ENCODE assay signal across 25 cellular contexts in the genomic region with DNA sequence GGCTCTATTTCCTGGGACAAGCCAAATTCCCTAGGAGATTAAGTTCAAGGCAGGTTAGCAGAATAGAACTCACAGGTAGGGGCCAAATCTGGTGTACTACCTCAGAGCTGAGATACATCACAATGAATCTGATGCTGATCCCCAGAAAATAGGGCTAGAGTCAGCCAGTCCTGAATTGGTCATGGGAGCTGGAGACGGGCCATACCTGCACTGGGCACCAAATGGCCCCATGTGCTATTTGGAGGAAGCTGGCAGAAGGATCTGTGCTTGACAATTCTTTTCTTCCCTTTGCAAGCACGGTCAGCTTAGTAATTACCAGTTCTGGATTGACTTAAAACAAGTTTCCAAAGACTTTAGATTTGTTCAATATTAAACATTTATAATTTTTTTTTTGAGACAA.
"Had no signal": no experiment of that assay in that cellular context is flagged by ENCODE, and none has a peak within 500 bp of the region (broad histone marks: within the 10 kb centered on the region; RNA-seq: fewer than 3 reads in every experiment).

No MANE protein-coding gene starts in this region.

- H3K27me3 ChIP-seq: colonic mucosa, esophagus squamous epithelium, left lung had no signal

- H3K4me3 ChIP-seq: colonic mucosa, esophagus squamous epithelium, gastrocnemius medialis, heart right ventricle, left lung, lower lobe of right lung, mucosa of descending colon had no signal

- H3K4me1 ChIP-seq: colonic mucosa, esophagus squamous epithelium, gastrocnemius medialis, lower lobe of right lung had no signal

- H3K36me3 ChIP-seq: colonic mucosa, esophagus squamous epithelium, gastrocnemius medialis, heart right ventricle, left lung, lower lobe of right lung had no signal

- DNase-seq: colonic mucosa; cortex of kidney; effector CD8-positive, alpha-beta T cell; effector memory CD8-positive, alpha-beta T cell; endodermal cell; erythroblast; esophagus squamous epithelium; foreskin fibroblast; foreskin melanocyte; gastrocnemius medialis; glutamatergic neuron; heart right ventricle; hippocampal formation; left cardiac atrium; left lung; left ventricle myocardium superior; lower lobe of right lung; mesenchymal stem cell; naive B cell; naive thymus-derived CD8-positive, alpha-beta T cell had no signal

- FAIRE-seq: endometrium, islet of Langerhans, keratinocyte had no signal

- H3K27ac ChIP-seq: colonic mucosa, epithelial cell of prostate, esophagus squamous epithelium, gastrocnemius medialis, heart right ventricle, left lung, lower lobe of right lung had no signal
